In the genomic region with DNA sequence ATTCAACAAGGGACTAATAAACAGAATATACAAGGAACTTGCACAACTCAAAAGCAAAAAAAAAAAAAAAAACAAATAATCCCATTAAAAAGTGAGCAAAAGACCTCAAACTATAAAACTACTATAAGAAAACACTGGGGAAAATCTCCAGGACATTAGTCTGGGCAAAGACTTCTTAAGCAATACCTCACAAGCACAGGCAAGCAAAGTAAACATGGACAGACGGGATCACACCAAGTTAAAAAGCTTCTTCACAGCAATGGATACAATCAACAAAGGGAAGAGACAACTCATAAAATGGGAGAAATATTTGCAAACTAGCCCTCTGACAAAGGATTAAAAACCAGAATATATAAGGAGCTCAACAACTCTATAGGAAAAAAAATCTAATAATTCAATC, we compare ENCODE assay signal across 9 cellular contexts. TPM values are rescaled to one million over a fixed set of nuclear protein-coding genes. Genes with fewer than 3 reads are reported as not detected.
"Had no signal": no experiment of that assay in that cellular context is flagged by ENCODE, and none has a peak within 500 bp of the region (broad histone marks: within the 10 kb centered on the region; RNA-seq: fewer than 3 reads in every experiment).

No MANE protein-coding gene starts in this region.

- FAIRE-seq: H1, H54, HTR-8/SVneo, K562 had no signal

- H3K4me3 ChIP-seq: GM23338, K562 had no signal

- H3K4me2 ChIP-seq: GM23338 had no signal

- ATAC-seq: GM23338, K562 had no signal

- DNase-seq: H9, HCEC 1CT, IMR-90 had no signal

- H2AFZ ChIP-seq: GM23338 had no signal

RNA-seq across cellular contexts. Expression of a gene that starts 17.1 kb away (rescaled TPM):
- total RNA-seq: GM23338, H1, H9, HT-29, IMR-90, K562 had no signal
- polyA plus RNA-seq: GM23338, H1, IMR-90, K562 had no signal
